Comparison of ENCODE assay signal across 1 cellular context in the genomic region with DNA sequence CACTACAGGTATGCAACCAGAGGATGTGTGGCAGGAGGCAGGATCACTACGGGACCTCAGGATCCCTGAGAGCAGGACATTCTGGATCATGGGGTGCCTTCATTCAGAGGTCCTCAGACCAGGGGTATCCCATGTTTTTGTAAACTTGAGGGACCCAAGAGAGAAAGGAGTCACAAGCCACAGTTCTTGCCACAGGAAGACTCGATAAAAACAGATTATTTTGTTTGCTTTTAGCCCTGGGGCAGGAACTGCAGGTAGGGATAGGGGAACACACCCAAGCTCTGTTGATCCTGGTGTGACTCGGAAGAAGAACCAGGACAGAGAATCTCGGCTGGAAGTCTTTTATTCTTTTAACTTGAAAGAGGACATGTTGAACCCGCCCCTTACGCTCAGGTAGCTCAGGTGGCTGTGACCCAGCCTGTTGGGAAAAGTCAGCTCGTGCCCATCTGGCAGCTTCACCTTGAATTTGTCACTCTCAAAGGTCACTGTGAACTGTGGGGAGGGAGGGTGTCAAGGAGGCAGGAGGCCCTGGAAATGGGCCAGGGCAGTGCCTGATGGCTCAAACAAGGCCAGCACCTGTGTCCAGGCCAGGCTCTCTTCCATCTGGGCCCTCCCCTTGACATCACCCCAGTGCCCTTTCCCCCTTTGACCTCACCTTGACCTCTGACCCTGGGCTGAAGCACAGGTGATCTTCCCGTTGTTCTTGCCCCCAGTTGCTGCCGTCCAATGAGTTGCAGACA.
TF ChIP-seq lines count a peak whose summit lies in the region.

No MANE protein-coding gene starts in this region.

TF ChIP-seq in HepG2, 621 proteins besides CTCF, POLR2A, EP300 and RAD21 (continued from another document and continues in another):
- TF ChIP-seq HMGXB4 (CRISPR knock-in tag; IDR thresholded peaks at IDR 0.05; ENCODE audit: borderline replicate concordance in 1 of 2, low read depth in 1 of 2) (no peak; a peak in 1 of 4 replicates), THYN1 (CRISPR knock-in tag; IDR thresholded peaks at IDR 0.05; ENCODE audit: borderline replicate concordance, low read depth) (no peak), ZNF124 (CRISPR knock-in tag; IDR thresholded peaks at IDR 0.05) (no peak), ZFP41 (CRISPR knock-in tag; IDR thresholded peaks at IDR 0.05; ENCODE audit: borderline replicate concordance) (no peak), NR2F1 (CRISPR knock-in tag; IDR thresholded peaks at IDR 0.05) (peak; percentile 91 to 95), KDM3A (CRISPR knock-in tag; IDR thresholded peaks at IDR 0.05; ENCODE audit: low read depth) (no peak), GABPB1 (CRISPR knock-in tag; IDR thresholded peaks at IDR 0.05) (no peak), ZNF354B (CRISPR knock-in tag; IDR thresholded peaks at IDR 0.05) (0 out of 2 replicates have a peak, but pooled peaks have one; percentile 62), YY1 (IDR thresholded peaks at IDR 0.05; ENCODE audit: insufficient read depth, insufficient replicate concordance, low read depth, low read length) (no peak), JDP2 (CRISPR knock-in tag; IDR thresholded peaks at IDR 0.05; ENCODE audit: borderline replicate concordance) (no peak), TBL1XR1 (IDR thresholded peaks at IDR 0.05; ENCODE audit: borderline replicate concordance, low read length, partially characterized antibody) (no peak), KDM5B (CRISPR knock-in tag; IDR thresholded peaks at IDR 0.05; ENCODE audit: borderline replicate concordance) (no peak; the same call in 1 of the 2 replicates), CHD4 (IDR thresholded peaks at IDR 0.05; ENCODE audit: borderline replicate concordance, low read length) (no peak), ZNF589 (CRISPR knock-in tag; conservative IDR thresholded peaks at IDR 0.05) (no peak), ZNF292 (CRISPR knock-in tag; IDR thresholded peaks at IDR 0.05; ENCODE audit: borderline replicate concordance, low read depth) (no peak), CREM (IDR thresholded peaks at IDR 0.05) (no peak), CREM (CRISPR knock-in tag; IDR thresholded peaks at IDR 0.05) (no peak), HHEX (CRISPR knock-in tag; IDR thresholded peaks at IDR 0.05) (no peak), TAF1 (CRISPR knock-in tag; IDR thresholded peaks at IDR 0.05) (0 out of 2 replicates have a peak, but pooled peaks have one; percentile 4), HMGA1 (CRISPR knock-in tag; conservative IDR thresholded peaks at IDR 0.05) (no peak), DPF2 (CRISPR knock-in tag; IDR thresholded peaks at IDR 0.05; ENCODE audit: borderline replicate concordance, low read depth) (no peak), XRCC5 (optimal IDR thresholded peaks at IDR 0.05; ENCODE audit: low read length) (no peak), ZNF724P (CRISPR knock-in tag; IDR thresholded peaks at IDR 0.05; ENCODE audit: borderline replicate concordance) (no peak), NR2F2 (IDR thresholded peaks at IDR 0.05; ENCODE audit: borderline replicate concordance, low read depth) (peak; percentile 94), ATF7-NPFF (CRISPR knock-in tag; IDR thresholded peaks at IDR 0.05; ENCODE audit: low read depth) (no peak), RBAK (CRISPR knock-in tag; IDR thresholded peaks at IDR 0.05) (no peak), ZNF12 (CRISPR knock-in tag; IDR thresholded peaks at IDR 0.05) (no peak), ZNF160 (CRISPR knock-in tag; IDR thresholded peaks at IDR 0.05) (no peak), ZNF543 (CRISPR knock-in tag; IDR thresholded peaks at IDR 0.05) (no peak), NRL (CRISPR knock-in tag; IDR thresholded peaks at IDR 0.05; ENCODE audit: borderline replicate concordance) (0 out of 2 replicates have a peak, but pooled peaks have one; percentile 40), RFXAP (CRISPR knock-in tag; IDR thresholded peaks at IDR 0.05; ENCODE audit: borderline replicate concordance) (0 out of 2 replicates have a peak, but pooled peaks have one; percentile 50), WIZ (CRISPR knock-in tag; IDR thresholded peaks at IDR 0.05) (no peak; the same call in 1 of the 2 replicates), XBP1 (CRISPR knock-in tag; IDR thresholded peaks at IDR 0.05) (no peak), SMAD9 (CRISPR knock-in tag; IDR thresholded peaks at IDR 0.05) (no peak), SALL1 (CRISPR knock-in tag; IDR thresholded peaks at IDR 0.05) (no peak; the same call in none of the 2 replicates), ZNF383 (CRISPR knock-in tag; IDR thresholded peaks at IDR 0.05; ENCODE audit: borderline replicate concordance) (no peak), ZHX1 (CRISPR knock-in tag; IDR thresholded peaks at IDR 0.05; ENCODE audit: low read depth) (no peak), HES4 (CRISPR knock-in tag; IDR thresholded peaks at IDR 0.05; ENCODE audit: borderline replicate concordance) (no peak)
- TF ChIP-seq, protein P1, sequence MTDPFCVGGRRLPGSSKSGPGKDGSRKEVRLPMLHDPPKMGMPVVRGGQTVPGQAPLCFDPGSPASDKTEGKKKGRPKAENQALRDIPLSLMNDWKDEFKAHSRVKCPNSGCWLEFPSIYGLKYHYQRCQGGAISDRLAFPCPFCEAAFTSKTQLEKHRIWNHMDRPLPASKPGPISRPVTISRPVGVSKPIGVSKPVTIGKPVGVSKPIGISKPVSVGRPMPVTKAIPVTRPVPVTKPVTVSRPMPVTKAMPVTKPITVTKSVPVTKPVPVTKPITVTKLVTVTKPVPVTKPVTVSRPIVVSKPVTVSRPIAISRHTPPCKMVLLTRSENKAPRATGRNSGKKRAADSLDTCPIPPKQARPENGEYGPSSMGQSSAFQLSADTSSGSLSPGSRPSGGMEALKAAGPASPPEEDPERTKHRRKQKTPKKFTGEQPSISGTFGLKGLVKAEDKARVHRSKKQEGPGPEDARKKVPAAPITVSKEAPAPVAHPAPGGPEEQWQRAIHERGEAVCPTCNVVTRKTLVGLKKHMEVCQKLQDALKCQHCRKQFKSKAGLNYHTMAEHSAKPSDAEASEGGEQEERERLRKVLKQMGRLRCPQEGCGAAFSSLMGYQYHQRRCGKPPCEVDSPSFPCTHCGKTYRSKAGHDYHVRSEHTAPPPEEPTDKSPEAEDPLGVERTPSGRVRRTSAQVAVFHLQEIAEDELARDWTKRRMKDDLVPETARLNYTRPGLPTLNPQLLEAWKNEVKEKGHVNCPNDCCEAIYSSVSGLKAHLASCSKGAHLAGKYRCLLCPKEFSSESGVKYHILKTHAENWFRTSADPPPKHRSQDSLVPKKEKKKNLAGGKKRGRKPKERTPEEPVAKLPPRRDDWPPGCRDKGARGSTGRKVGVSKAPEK (CRISPR knock-in tag; IDR thresholded peaks at IDR 0.05; ENCODE audit: borderline replicate concordance), result no peak
- TF ChIP-seq, protein P2, sequence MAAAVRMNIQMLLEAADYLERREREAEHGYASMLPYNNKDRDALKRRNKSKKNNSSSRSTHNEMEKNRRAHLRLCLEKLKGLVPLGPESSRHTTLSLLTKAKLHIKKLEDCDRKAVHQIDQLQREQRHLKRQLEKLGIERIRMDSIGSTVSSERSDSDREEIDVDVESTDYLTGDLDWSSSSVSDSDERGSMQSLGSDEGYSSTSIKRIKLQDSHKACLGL (CRISPR knock-in tag; IDR thresholded peaks at IDR 0.05), result peak; percentile 29; the same call in 1 of the 2 replicates
- TF ChIP-seq, protein P3, sequence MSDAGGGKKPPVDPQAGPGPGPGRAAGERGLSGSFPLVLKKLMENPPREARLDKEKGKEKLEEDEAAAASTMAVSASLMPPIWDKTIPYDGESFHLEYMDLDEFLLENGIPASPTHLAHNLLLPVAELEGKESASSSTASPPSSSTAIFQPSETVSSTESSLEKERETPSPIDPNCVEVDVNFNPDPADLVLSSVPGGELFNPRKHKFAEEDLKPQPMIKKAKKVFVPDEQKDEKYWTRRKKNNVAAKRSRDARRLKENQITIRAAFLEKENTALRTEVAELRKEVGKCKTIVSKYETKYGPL (CRISPR knock-in tag; IDR thresholded peaks at IDR 0.05), result no peak
- TF ChIP-seq, protein P4, sequence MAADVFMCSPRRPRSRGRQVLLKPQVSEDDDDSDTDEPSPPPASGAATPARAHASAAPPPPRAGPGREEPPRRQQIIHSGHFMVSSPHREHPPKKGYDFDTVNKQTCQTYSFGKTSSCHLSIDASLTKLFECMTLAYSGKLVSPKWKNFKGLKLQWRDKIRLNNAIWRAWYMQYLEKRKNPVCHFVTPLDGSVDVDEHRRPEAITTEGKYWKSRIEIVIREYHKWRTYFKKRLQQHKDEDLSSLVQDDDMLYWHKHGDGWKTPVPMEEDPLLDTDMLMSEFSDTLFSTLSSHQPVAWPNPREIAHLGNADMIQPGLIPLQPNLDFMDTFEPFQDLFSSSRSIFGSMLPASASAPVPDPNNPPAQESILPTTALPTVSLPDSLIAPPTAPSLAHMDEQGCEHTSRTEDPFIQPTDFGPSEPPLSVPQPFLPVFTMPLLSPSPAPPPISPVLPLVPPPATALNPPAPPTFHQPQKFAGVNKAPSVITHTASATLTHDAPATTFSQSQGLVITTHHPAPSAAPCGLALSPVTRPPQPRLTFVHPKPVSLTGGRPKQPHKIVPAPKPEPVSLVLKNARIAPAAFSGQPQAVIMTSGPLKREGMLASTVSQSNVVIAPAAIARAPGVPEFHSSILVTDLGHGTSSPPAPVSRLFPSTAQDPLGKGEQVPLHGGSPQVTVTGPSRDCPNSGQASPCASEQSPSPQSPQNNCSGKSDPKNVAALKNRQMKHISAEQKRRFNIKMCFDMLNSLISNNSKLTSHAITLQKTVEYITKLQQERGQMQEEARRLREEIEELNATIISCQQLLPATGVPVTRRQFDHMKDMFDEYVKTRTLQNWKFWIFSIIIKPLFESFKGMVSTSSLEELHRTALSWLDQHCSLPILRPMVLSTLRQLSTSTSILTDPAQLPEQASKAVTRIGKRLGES (CRISPR knock-in tag; IDR thresholded peaks at IDR 0.05; ENCODE audit: borderline replicate concordance), result no peak
- TF ChIP-seq, protein P5, sequence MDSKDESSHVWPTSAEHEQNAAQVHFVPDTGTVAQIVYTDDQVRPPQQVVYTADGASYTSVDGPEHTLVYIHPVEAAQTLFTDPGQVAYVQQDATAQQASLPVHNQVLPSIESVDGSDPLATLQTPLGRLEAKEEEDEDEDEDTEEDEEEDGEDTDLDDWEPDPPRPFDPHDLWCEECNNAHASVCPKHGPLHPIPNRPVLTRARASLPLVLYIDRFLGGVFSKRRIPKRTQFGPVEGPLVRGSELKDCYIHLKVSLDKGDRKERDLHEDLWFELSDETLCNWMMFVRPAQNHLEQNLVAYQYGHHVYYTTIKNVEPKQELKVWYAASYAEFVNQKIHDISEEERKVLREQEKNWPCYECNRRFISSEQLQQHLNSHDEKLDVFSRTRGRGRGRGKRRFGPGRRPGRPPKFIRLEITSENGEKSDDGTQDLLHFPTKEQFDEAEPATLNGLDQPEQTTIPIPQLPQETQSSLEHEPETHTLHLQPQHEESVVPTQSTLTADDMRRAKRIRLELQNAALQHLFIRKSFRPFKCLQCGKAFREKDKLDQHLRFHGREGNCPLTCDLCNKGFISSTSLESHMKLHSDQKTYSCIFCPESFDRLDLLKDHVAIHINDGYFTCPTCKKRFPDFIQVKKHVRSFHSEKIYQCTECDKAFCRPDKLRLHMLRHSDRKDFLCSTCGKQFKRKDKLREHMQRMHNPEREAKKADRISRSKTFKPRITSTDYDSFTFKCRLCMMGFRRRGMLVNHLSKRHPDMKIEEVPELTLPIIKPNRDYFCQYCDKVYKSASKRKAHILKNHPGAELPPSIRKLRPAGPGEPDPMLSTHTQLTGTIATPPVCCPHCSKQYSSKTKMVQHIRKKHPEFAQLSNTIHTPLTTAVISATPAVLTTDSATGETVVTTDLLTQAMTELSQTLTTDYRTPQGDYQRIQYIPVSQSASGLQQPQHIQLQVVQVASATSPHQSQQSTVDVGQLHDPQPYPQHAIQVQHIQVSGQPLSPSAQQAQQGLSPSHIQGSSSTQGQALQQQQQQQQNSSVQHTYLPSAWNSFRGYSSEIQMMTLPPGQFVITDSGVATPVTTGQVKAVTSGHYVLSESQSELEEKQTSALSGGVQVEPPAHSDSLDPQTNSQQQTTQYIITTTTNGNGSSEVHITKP (CRISPR knock-in tag; IDR thresholded peaks at IDR 0.05; ENCODE audit: low read depth), result no peak
- TF ChIP-seq, protein P6, sequence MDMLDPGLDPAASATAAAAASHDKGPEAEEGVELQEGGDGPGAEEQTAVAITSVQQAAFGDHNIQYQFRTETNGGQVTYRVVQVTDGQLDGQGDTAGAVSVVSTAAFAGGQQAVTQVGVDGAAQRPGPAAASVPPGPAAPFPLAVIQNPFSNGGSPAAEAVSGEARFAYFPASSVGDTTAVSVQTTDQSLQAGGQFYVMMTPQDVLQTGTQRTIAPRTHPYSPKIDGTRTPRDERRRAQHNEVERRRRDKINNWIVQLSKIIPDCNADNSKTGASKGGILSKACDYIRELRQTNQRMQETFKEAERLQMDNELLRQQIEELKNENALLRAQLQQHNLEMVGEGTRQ (IDR thresholded peaks at IDR 0.05; ENCODE audit: low read depth, low read length), result no peak
- TF ChIP-seq, protein P6 (CRISPR knock-in tag; IDR thresholded peaks at IDR 0.05; ENCODE audit: borderline replicate concordance), result no peak
